Comparison of ENCODE assay signal across 8 cellular contexts in genomic region chr2:161166538-161167409, GRCh38.
A peak's percentile ranks its signal among the peaks of the same experiment; 100 is the strongest.
DNase-seq lines count a peak whose midpoint lies in the region; ATAC-seq and TF ChIP-seq lines count a peak whose summit lies in the region.

No MANE protein-coding gene starts in this region.

- H3K27ac ChIP-seq in DND-41 (ENCODE audit: low read length) = no peak overlapping the region

- H4K20me1 ChIP-seq in DND-41 (ENCODE audit: insufficient read depth, low read length) (no peaks in the 10 kb centered on the region), Loucy (ENCODE audit: insufficient read depth, low read length, poor library complexity, severe bottlenecking) (peaks cover 41% of the 10 kb centered on the region)

- H3K4me2 ChIP-seq in DND-41 (ENCODE audit: insufficient read depth, low read length) (no peak overlapping the region), Loucy (ENCODE audit: low read depth, low read length, poor library complexity, severe bottlenecking) (peak overlapping the region; percentile 31)

- H3K9ac ChIP-seq in DND-41 (ENCODE audit: low read depth, low read length) (no peak overlapping the region), Loucy (ENCODE audit: low read depth, low read length, poor library complexity, severe bottlenecking) (no peak overlapping the region)

- H3K36me3 ChIP-seq in DND-41 (ENCODE audit: insufficient read depth, low read length) = peaks cover 36% of the 10 kb centered on the region
- peaks cover 6% of the 10 kb centered on the region; the same call in 1 of the 2 replicates for H3K36me3 ChIP-seq in Loucy (ENCODE audit: insufficient read depth, low read length)

- TF ChIP-seq CTCF in DND-41 (IDR thresholded peaks at IDR 0.05; ENCODE audit: borderline replicate concordance, extremely low read depth, low read length, poor library complexity, severe bottlenecking) (no peak), Loucy (conservative IDR thresholded peaks at IDR 0.05; ENCODE audit: low read length) (no peak)

- ATAC-seq in DND-41 (ENCODE audit: insufficient read depth, low read depth) (peak; percentile 74), GM21619 (IDR thresholded peaks at IDR 0.05; ENCODE audit: unreplicated experiment) (peak; percentile 86)

- peaks cover 21% of the 10 kb centered on the region for H3K4me1 ChIP-seq in DND-41 (ENCODE audit: insufficient read depth, low read length)
- peaks cover 64% of the 10 kb centered on the region for H3K4me1 ChIP-seq in Loucy (ENCODE audit: insufficient read depth, low read length, poor library complexity, severe bottlenecking)

- no peaks in the 10 kb centered on the region for H3K9me2 ChIP-seq in Loucy (replicated peaks; ENCODE audit: low read depth, low read length)

- H3K9me3 ChIP-seq in DND-41 (ENCODE audit: insufficient read depth, low read length, severe bottlenecking) (no peaks in the 10 kb centered on the region), Loucy (ENCODE audit: insufficient read depth, low read depth, low read length) (no peaks in the 10 kb centered on the region)

- DNase-seq in DND-41 (peak; percentile 21), NCI-H446 treated with DMSO at 0.1 percent for 48 hours (lab: John Stamatoyannopoulos, UW) (no peak), NCI-H526 treated with DMSO at 0.1 percent for 48 hours (lab: John Stamatoyannopoulos, UW) (no peak), NCI-H128 (lab: John Stamatoyannopoulos, UW; ENCODE audit: unreplicated experiment) (no peak)
- DNase-seq in activated naive CD8-positive, alpha-beta T cell treated with anti-CD3 and anti-CD28 coated beads, Interleukin-2, amount 50 U/mL, for 16 hours (ENCODE audit: low read depth, low spot score) = peak; percentile 32
- DNase-seq in stimulated activated CD8-positive, alpha-beta memory T cell treated with anti-CD3 and anti-CD28 coated beads, Interleukin-12 subunit alpha, Interleukin-12 subunit beta, amount 100 ng/mL, for 4 hours (ENCODE audit: low read depth) = peak; percentile 7

- H2AFZ ChIP-seq in DND-41 (ENCODE audit: low read depth, low read length) = no peak overlapping the region
- no peak overlapping the region for H2AFZ ChIP-seq in Loucy (ENCODE audit: low read length)

- H3K79me2 ChIP-seq in DND-41 (ENCODE audit: insufficient read depth, low read length) (peaks cover 70% of the 10 kb centered on the region), Loucy (ENCODE audit: insufficient read depth, low read length) (peaks cover 37% of the 10 kb centered on the region)

- no peaks in the 10 kb centered on the region for H3K27me3 ChIP-seq in DND-41 (ENCODE audit: insufficient read depth, low read length, poor library complexity)
- H3K27me3 ChIP-seq in Loucy (ENCODE audit: insufficient read depth, low read length, poor library complexity, severe bottlenecking) = no peaks in the 10 kb centered on the region

- no peaks in the 10 kb centered on the region for H3F3A ChIP-seq in Loucy (ENCODE audit: low read depth)

- H3K4me3 ChIP-seq in DND-41 (ENCODE audit: low read depth in 1 of 2, low read length in 2 of 2) (no peak overlapping the region), Loucy (ENCODE audit: low read length, poor library complexity, severe bottlenecking) (peak overlapping the region; percentile 8)

Comparison
In these comparisons a context has a peak if more than half of its experiments do, and no peak if none do; other contexts are left out.
1. DNase-seq: peak in DND-41 (single experiment), activated naive CD8-positive, alpha-beta T cell treated with anti-CD3 and anti-CD28 coated beads, Interleukin-2, amount 50 U/mL, for 16 hours (single experiment) and stimulated activated CD8-positive, alpha-beta memory T cell treated with anti-CD3 and anti-CD28 coated beads, Interleukin-12 subunit alpha, Interleukin-12 subunit beta, amount 100 ng/mL, for 4 hours (single experiment); none in NCI-H446 treated with DMSO at 0.1 percent for 48 hours (single experiment), NCI-H526 treated with DMSO at 0.1 percent for 48 hours (single experiment) and NCI-H128 (single experiment).